ENCODE assay signal across 10 cellular contexts in the genomic region with DNA sequence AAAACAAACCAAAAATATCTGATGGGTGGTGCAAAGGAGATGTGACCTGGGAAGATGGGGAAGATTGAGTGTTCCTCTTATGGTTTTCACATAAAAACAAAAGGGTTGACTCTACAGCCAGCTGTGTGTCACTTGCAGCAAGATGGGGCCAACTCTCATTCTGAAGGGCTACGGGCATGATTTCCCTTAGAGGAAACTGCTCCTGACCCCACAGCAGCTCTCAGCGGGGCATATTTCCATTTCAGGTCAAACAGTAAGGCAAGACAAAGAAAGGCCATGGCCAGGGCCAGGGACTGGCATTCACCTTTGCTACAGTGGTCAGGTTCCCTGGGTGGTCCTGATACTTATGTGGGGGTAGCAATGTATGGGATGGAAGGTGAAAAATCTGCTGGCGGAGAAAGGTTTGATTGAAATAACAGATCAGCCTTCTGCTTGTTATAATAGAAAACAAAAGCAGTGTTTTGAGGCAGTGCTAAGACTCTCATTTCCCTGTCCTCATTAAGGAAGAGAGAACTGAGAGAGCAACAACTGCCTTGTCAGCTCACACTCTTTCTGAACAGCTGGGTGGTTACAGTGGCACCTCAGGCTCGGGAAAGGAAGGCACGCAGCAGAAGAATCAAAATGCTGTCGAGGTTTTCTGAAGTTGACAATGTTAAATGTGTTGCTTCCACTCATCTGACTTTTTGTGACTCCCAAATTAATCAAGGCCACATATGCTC.
DNase-seq lines count a peak whose midpoint lies in the region; ATAC-seq, FAIRE-seq and TF ChIP-seq lines count a peak whose summit lies in the region.
"Had no signal": no experiment of that assay in that cellular context is flagged by ENCODE, and none has a peak within 500 bp of the region (broad histone marks: within the 10 kb centered on the region; RNA-seq: fewer than 3 reads in every experiment).

No MANE protein-coding gene starts in this region.

- H3K27ac ChIP-seq in H1 (ENCODE audit: low read depth, low read length) (no peak overlapping the region), Karpas-422 (ENCODE audit: low read length) (no peak overlapping the region)
- H3K27ac ChIP-seq: C4-2B, uterus had no signal

- no peak overlapping the region for H4K91ac ChIP-seq in H1 (replicated peaks; ENCODE audit: insufficient read length, low read length)

- CTCF ChIA-PET in H1 (lab: Charles Lee; ENCODE audit: partially characterized antibody), result interaction anchor here (0.9 to 1.6 kb wide), 2 partner anchors 15 to 344 kb away, joined by 3 to 5 read pairs; no protein-coding TSS in a partner anchor

- no peaks in the 10 kb centered on the region for H3K23me2 ChIP-seq in H1 (ENCODE audit: low read depth, low read length)

- DNase-seq in CD14-positive monocyte (ENCODE audit: low spot score) (no peak), H1 (ENCODE audit: low read depth in 1 of 2, low spot score in 2 of 2) (peak in 1 of 2 experiments; percentile 52), SW480 (ENCODE audit: low spot score) (no peak), GOT3 (lab: John Stamatoyannopoulos, UW) (no peak), Karpas-422 (no peak)
- no peak for DNase-seq in NK-92 treated with Interleukin-12 subunit alpha and Interleukin-12 subunit beta, amount 100 ng/mL, for 24 hours (lab: John Stamatoyannopoulos, UW)
- DNase-seq: uterus had no signal

- H3K4me2 ChIP-seq in H1 (ENCODE audit: insufficient read depth in 1 of 2, low read depth in 2 of 2, low read length in 2 of 2) (peak overlapping the region in 1 of 2 experiments; percentile 23; a peak in 1 of 4 replicates), Karpas-422 (ENCODE audit: low read depth, low read length, poor library complexity, severe bottlenecking) (no peak overlapping the region)

- TF ChIP-seq CTCF in CD14-positive monocyte (IDR thresholded peaks at IDR 0.05), result no peak
- TF ChIP-seq CTCF in H1 (IDR thresholded peaks at IDR 0.05; ENCODE audit: control extremely low read depth in 1 of 3, insufficient read depth in 1 of 3, low read depth in 1 of 3, low read length in 3 of 3), result no peak

- H3K27me3 ChIP-seq in H1 (replicated peaks in 1 of 4; ENCODE audit: control insufficient read depth in 3 of 4, extremely low read depth in 1 of 4, insufficient read depth in 3 of 4, low read length in 3 of 4) (no peaks in the 10 kb centered on the region), Karpas-422 (ENCODE audit: low read length) (no peaks in the 10 kb centered on the region; the same call in 1 of the 2 replicates)
- H3K27me3 ChIP-seq: uterus had no signal

- H2AFZ ChIP-seq in H1 (ENCODE audit: low read length) (no peak overlapping the region), Karpas-422 (ENCODE audit: low read length) (no peak overlapping the region)

- no peak overlapping the region for H3K4ac ChIP-seq in H1 (replicated peaks; ENCODE audit: insufficient read length, low read depth, low read length)

- TF ChIP-seq EP300 in H1 (IDR thresholded peaks at IDR 0.05; ENCODE audit: borderline replicate concordance in 1 of 2, low read depth in 2 of 2, low read length in 2 of 2), result no peak

- H3K27ac Mint-ChIP-seq in CD14-positive monocyte, result peak overlapping the region; percentile 57 to 95 (median 88)

- no peak overlapping the region; a peak in 1 of 8 replicates for H3K4me3 ChIP-seq in H1 (ENCODE audit: extremely low read depth in 1 of 4, insufficient read depth in 2 of 4, low read depth in 3 of 4, low read length in 4 of 4)
- H3K4me3 ChIP-seq in Karpas-422 (ENCODE audit: low read length), result no peak overlapping the region
- H3K4me3 ChIP-seq: uterus had no signal

- H3K23ac ChIP-seq in H1 (ENCODE audit: insufficient read length), result no peak overlapping the region

- no peak overlapping the region for H2AK5ac ChIP-seq in H1 (ENCODE audit: low read depth, low read length)

- H2BK20ac ChIP-seq in H1 (ENCODE audit: low read length), result no peak overlapping the region

- peak overlapping the region; percentile 58 to 81 for H3K4me3 Mint-ChIP-seq in CD14-positive monocyte

- no peaks in the 10 kb centered on the region for H3K9me2 ChIP-seq in Karpas-422 (replicated peaks; ENCODE audit: insufficient read depth, low read length)

- no peak overlapping the region; the same call in 1 of the 2 replicates for H3K18ac ChIP-seq in H1 (ENCODE audit: extremely low read depth, low read length)

- no peak for TF ChIP-seq POLR2A in H1 (IDR thresholded peaks at IDR 0.05; ENCODE audit: control extremely low read depth in 1 of 2, low read depth in 2 of 2, low read length in 2 of 2)

- H4K20me1 ChIP-seq in H1 (replicated peaks in 1 of 2; ENCODE audit: control insufficient read depth in 1 of 2, insufficient read depth in 2 of 2, low read length in 2 of 2) (no peaks in the 10 kb centered on the region), Karpas-422 (ENCODE audit: insufficient read depth, low read depth, low read length) (no peaks in the 10 kb centered on the region)

- no peaks in the 10 kb centered on the region for H3K27me3 Mint-ChIP-seq in CD14-positive monocyte (ENCODE audit: low read depth in 3 of 3)

- ATAC-seq in GM19455 (IDR thresholded peaks at IDR 0.05; ENCODE audit: unreplicated experiment) (peak; percentile 98), HG03097 (IDR thresholded peaks at IDR 0.05; ENCODE audit: low FRiP score, unreplicated experiment) (peak; percentile 89)

- no peaks in the 10 kb centered on the region for H3K79me1 ChIP-seq in H1 (ENCODE audit: low read depth, low read length)

- H3K79me2 ChIP-seq in H1 (ENCODE audit: control insufficient read depth in 1 of 2, insufficient read depth in 2 of 2, low read length in 2 of 2), result no peaks in the 10 kb centered on the region
- H3K79me2 ChIP-seq in Karpas-422 (ENCODE audit: low read length), result no peaks in the 10 kb centered on the region

- H4K8ac ChIP-seq in H1 (ENCODE audit: extremely low read depth, insufficient read depth, low read length), result no peak overlapping the region

- intact Hi-C loops in CD14-positive monocyte (cut with micrococcal nuclease), result loop anchor here in 1 of 2 donors (5.0 kb wide), 1 partner anchor 36 kb away; no protein-coding TSS in a partner anchor

- WGBS in H1 (ENCODE audit: extremely low coverage in 1 of 2, insufficient coverage in 1 of 2, insufficient read length in 1 of 2, insufficient replicate concordance in 2 of 2, low coverage in 1 of 2, low lambda C conversion rate in 2 of 2, missing lambda C conversion rate in 1 of 2), 2 experiments, result 66% methylated on average over 6 of the region's 6 CpGs; no CpG with 5 or more reads in 1 of the 2 experiments

- 0 out of 2 replicates have a peak overlapping the region, but pooled peaks have one; percentile 38 for H2BK5ac ChIP-seq in H1 (ENCODE audit: low read depth, low read length)

- H4K5ac ChIP-seq in H1 (ENCODE audit: insufficient read length, low read depth, low read length), result no peak overlapping the region

- H2BK15ac ChIP-seq in H1 (ENCODE audit: low read length), result no peak overlapping the region

- no peak for TF ChIP-seq RAD21 in H1 (IDR thresholded peaks at IDR 0.05 in 1 of 2, conservative IDR thresholded peaks at IDR 0.05 in 1 of 2; ENCODE audit: low read depth in 2 of 2, low read length in 2 of 2)

- H3K56ac ChIP-seq in H1 (replicated peaks; ENCODE audit: insufficient read length, low read depth, low read length), result no peak overlapping the region

- H2BK12ac ChIP-seq in H1 (ENCODE audit: low read depth, low read length), result no peak overlapping the region

- H3K36me3 Mint-ChIP-seq in CD14-positive monocyte, result peaks cover 8 to 22% of the 10 kb centered on the region in 2 donors

- FAIRE-seq in H1 (lab: Jason Lieb, UNC), result peak; percentile 68

- no peak overlapping the region for H3K9ac ChIP-seq in H1 (replicated peaks in 1 of 4; ENCODE audit: extremely low read depth in 1 of 4, low read depth in 3 of 4, low read length in 3 of 4)
- no peak overlapping the region for H3K9ac ChIP-seq in Karpas-422 (ENCODE audit: low read length)

- peaks cover 8 to 13% (median 8%) of the 10 kb centered on the region in 4 experiments for H3K4me1 ChIP-seq in H1 (replicated peaks in 1 of 4; ENCODE audit: control insufficient read depth in 3 of 4, insufficient read depth in 4 of 4, low read length in 3 of 4)
- H3K4me1 ChIP-seq in Karpas-422 (ENCODE audit: low read length), result no peaks in the 10 kb centered on the region
- H3K4me1 ChIP-seq: uterus had no signal

- POLR2A ChIA-PET in H1 (lab: Charles Lee; ENCODE audit: partially characterized antibody), result no interaction called here

- no peak overlapping the region for H2BK120ac ChIP-seq in H1 (replicated peaks; ENCODE audit: low read depth, low read length)

- peaks cover 0 to 2% (median 0%) of the 10 kb centered on the region in 7 donors for H3K9me3 Mint-ChIP-seq in CD14-positive monocyte

- peaks cover 34% of the 10 kb centered on the region for H3K4me1 Mint-ChIP-seq in CD14-positive monocyte

- H3K9me3 ChIP-seq in H1 (ENCODE audit: insufficient read depth in 2 of 2, low read depth in 1 of 2, low read length in 1 of 2), result no peaks in the 10 kb centered on the region
- no peaks in the 10 kb centered on the region for H3K9me3 ChIP-seq in Karpas-422 (ENCODE audit: low read length)
- H3K9me3 ChIP-seq: uterus had no signal

- H3K36me3 ChIP-seq in H1 (ENCODE audit: control insufficient read depth in 2 of 4, insufficient read depth in 4 of 4, low read length in 3 of 4) (no peaks in the 10 kb centered on the region), Karpas-422 (ENCODE audit: insufficient read depth, low read length) (no peaks in the 10 kb centered on the region)
- H3K36me3 ChIP-seq: uterus had no signal

- H3K14ac ChIP-seq in H1 (ENCODE audit: insufficient read length), result no peak overlapping the region

TF ChIP-seq in H1, 55 proteins besides CTCF, POLR2A, EP300 and RAD21:
- TF ChIP-seq SIN3A (conservative IDR thresholded peaks at IDR 0.05 in 1 of 2, IDR thresholded peaks at IDR 0.05 in 1 of 2; ENCODE audit: low read depth in 1 of 2, low read length in 2 of 2) (peak; percentile 76 to 88; a peak in 3 of 4 replicates), CEBPB (IDR thresholded peaks at IDR 0.05; ENCODE audit: low read depth, low read length) (no peak)
